In the genomic region with DNA sequence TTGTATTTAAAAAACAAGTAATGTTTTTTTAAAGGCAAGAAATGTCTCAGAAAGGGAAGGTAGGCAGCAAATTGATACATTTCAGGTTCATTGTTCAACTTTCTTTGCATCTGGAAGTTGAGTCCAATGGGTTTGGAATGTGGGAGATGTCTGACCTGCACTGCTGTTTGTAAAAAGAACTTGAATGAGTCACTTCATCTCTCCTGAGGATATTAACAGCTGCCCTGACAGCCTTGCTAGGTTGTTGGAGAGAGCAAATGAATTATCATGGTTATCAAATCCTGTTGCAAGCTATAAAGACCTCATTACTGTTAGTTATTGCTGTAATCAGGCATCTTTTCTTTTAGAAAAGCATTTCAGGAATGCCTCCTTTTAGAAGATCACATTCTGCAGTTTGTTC, we compare ENCODE assay signal across 17 cellular contexts. TPM values are rescaled to one million over a fixed set of nuclear protein-coding genes. Genes with fewer than 3 reads are reported as not detected.
A peak's percentile ranks its signal among the peaks of the same experiment; 100 is the strongest.
DNase-seq lines count a peak whose midpoint lies in the region; ATAC-seq and TF ChIP-seq lines count a peak whose summit lies in the region.
"Had no signal": no experiment of that assay in that cellular context is flagged by ENCODE, and none has a peak within 500 bp of the region (broad histone marks: within the 10 kb centered on the region; RNA-seq: fewer than 3 reads in every experiment).

No MANE protein-coding gene starts in this region.

- H3K4me1 ChIP-seq in effector memory CD4-positive, alpha-beta T cell (ENCODE audit: control insufficient read depth, insufficient read depth, low read length, poor library complexity, severe bottlenecking) = no peaks in the 10 kb centered on the region
- H3K4me1 ChIP-seq: BE2C had no signal

- H3K9me3 Mint-ChIP-seq in mesothelial cell of epicardium = peaks cover 8% of the 10 kb centered on the region
- no peaks in the 10 kb centered on the region for H3K9me3 Mint-ChIP-seq in activated CD8-positive, alpha-beta T cell treated with anti-CD3 and anti-CD28 coated beads, Interleukin-2, amount 10 ng/mL, durations not matched to agents 7 days and 5 days (ENCODE audit: insufficient read depth)

- H3K27me3 Mint-ChIP-seq in mesothelial cell of epicardium (ENCODE audit: low read depth) = no peaks in the 10 kb centered on the region
- no peaks in the 10 kb centered on the region for H3K27me3 Mint-ChIP-seq in activated CD8-positive, alpha-beta T cell treated with anti-CD3 and anti-CD28 coated beads, Interleukin-2, amount 10 ng/mL, durations not matched to agents 7 days and 5 days (ENCODE audit: low read depth)
- H3K27me3 Mint-ChIP-seq: CD4-positive, alpha-beta memory T cell had no signal

- H3K4me3 ChIP-seq in epithelial cell of esophagus (ENCODE audit: low read length) = no peak overlapping the region
- H3K4me3 ChIP-seq in effector memory CD4-positive, alpha-beta T cell (ENCODE audit: insufficient read depth, low read depth, low read length, poor library complexity, severe bottlenecking) = no peak overlapping the region

- H3K9me3 ChIP-seq in effector memory CD4-positive, alpha-beta T cell (ENCODE audit: control insufficient read depth, low read length) = no peaks in the 10 kb centered on the region
- H3K9me3 ChIP-seq: BE2C had no signal

- no peak overlapping the region for H3K27ac ChIP-seq in effector memory CD4-positive, alpha-beta T cell (ENCODE audit: insufficient read depth, low read length, poor library complexity, severe bottlenecking)

- POLR2A ChIA-PET in activated CD8-positive, alpha-beta T cell treated with anti-CD3 and anti-CD28 coated beads, Interleukin-2, amount 10 ng/mL, durations not matched to agents 7 days and 5 days (lab: Charles Lee) = no interaction called here

- CTCF ChIA-PET in activated CD8-positive, alpha-beta T cell treated with anti-CD3 and anti-CD28 coated beads, Interleukin-2, amount 10 ng/mL, durations not matched to agents 7 days and 5 days (lab: Charles Lee) = no interaction called here

- H3K27me3 ChIP-seq in effector memory CD4-positive, alpha-beta T cell (replicated peaks; ENCODE audit: control insufficient read depth, insufficient read depth, low read length, poor library complexity, severe bottlenecking) = no peaks in the 10 kb centered on the region
- H3K27me3 ChIP-seq: BE2C had no signal

- DNase-seq in GM03348 (ENCODE audit: low spot score) (peak; percentile 29), NCI-H69 (lab: John Stamatoyannopoulos, UW) (peak; percentile 22), epithelial cell of esophagus (ENCODE audit: low read depth) (peak; percentile 63), mesothelial cell of epicardium (ENCODE audit: low spot score in 2 of 2, unreplicated experiment in 2 of 2) (no peak), SIG-M5 treated with dmso at 0.1 percent for 504 hours (lab: John Stamatoyannopoulos, UW; ENCODE audit: unreplicated experiment) (no peak), NCI-H2107 (lab: John Stamatoyannopoulos, UW) (no peak)
- DNase-seq in activated CD8-positive, alpha-beta T cell treated with anti-CD3 and anti-CD28 coated beads, Interleukin-2, amount 10 ng/mL, durations not matched to agents 7 days and 5 days = no peak
- DNase-seq in effector memory CD4-positive, alpha-beta T cell = no peak
- DNase-seq: BE2C; CD4-positive, alpha-beta memory T cell; NCI-H1436 treated with DMSO at 0.1 percent for 48 hours; NCI-H2081; NCI-H345; NCI-H526 treated with DMSO at 0.1 percent for 48 hours; NK-92 treated with Interleukin-12 subunit alpha and Interleukin-12 subunit beta, amount 100 ng/mL, for 24 hours had no signal

- no peak overlapping the region for H3K4me3 Mint-ChIP-seq in mesothelial cell of epicardium
- no peak overlapping the region for H3K4me3 Mint-ChIP-seq in activated CD8-positive, alpha-beta T cell treated with anti-CD3 and anti-CD28 coated beads, Interleukin-2, amount 10 ng/mL, durations not matched to agents 7 days and 5 days
- H3K4me3 Mint-ChIP-seq: CD4-positive, alpha-beta memory T cell had no signal

- peaks cover 3% of the 10 kb centered on the region for H3K36me3 Mint-ChIP-seq in mesothelial cell of epicardium
- H3K36me3 Mint-ChIP-seq in activated CD8-positive, alpha-beta T cell treated with anti-CD3 and anti-CD28 coated beads, Interleukin-2, amount 10 ng/mL, durations not matched to agents 7 days and 5 days (ENCODE audit: low read depth) = no peaks in the 10 kb centered on the region
- H3K36me3 Mint-ChIP-seq: CD4-positive, alpha-beta memory T cell had no signal

- H3K4me1 Mint-ChIP-seq in mesothelial cell of epicardium = peaks cover 20% of the 10 kb centered on the region
- H3K4me1 Mint-ChIP-seq in activated CD8-positive, alpha-beta T cell treated with anti-CD3 and anti-CD28 coated beads, Interleukin-2, amount 10 ng/mL, durations not matched to agents 7 days and 5 days (ENCODE audit: low read depth) = no peaks in the 10 kb centered on the region
- H3K4me1 Mint-ChIP-seq: CD4-positive, alpha-beta memory T cell had no signal

- ATAC-seq in activated CD8-positive, alpha-beta T cell treated with anti-CD3 and anti-CD28 coated beads, Interleukin-2, amount 10 ng/mL, durations not matched to agents 7 days and 5 days = no peak
- ATAC-seq: HCT116, Right ventricle myocardium inferior had no signal

- TF ChIP-seq CTCF in epithelial cell of esophagus (IDR thresholded peaks at IDR 0.05; ENCODE audit: insufficient read depth, low read depth, low read length, missing control alignments) = no peak
- no peak for TF ChIP-seq CTCF in mesothelial cell of epicardium (IDR thresholded peaks at IDR 0.05; ENCODE audit: unreplicated experiment)

- H3K36me3 ChIP-seq in effector memory CD4-positive, alpha-beta T cell (ENCODE audit: control insufficient read depth, insufficient read depth, low read length) = no peaks in the 10 kb centered on the region
- H3K36me3 ChIP-seq: BE2C had no signal

- peak overlapping the region; percentile 61 for H3K27ac Mint-ChIP-seq in mesothelial cell of epicardium
- H3K27ac Mint-ChIP-seq in activated CD8-positive, alpha-beta T cell treated with anti-CD3 and anti-CD28 coated beads, Interleukin-2, amount 10 ng/mL, durations not matched to agents 7 days and 5 days = no peak overlapping the region
- H3K27ac Mint-ChIP-seq: CD4-positive, alpha-beta memory T cell had no signal

RNA-seq across cellular contexts. Expression of a gene that starts 23.0 kb away (rescaled TPM):
- 98.6 to 101 TPM (median 98.6 TPM) in 3 replicates for total RNA-seq in mesothelial cell of epicardium
- total RNA-seq in activated CD8-positive, alpha-beta T cell treated with anti-CD3 and anti-CD28 coated beads, Interleukin-2, amount 10 ng/mL, durations not matched to agents 7 days and 5 days = not detected
- total RNA-seq: CD4-positive, alpha-beta memory T cell had no signal

Comparison
In these comparisons a context has a peak if more than half of its experiments do, and no peak if none do; other contexts are left out.
1. DNase-seq: peak in GM03348 (single experiment), NCI-H69 (single experiment) and epithelial cell of esophagus (single experiment); none in mesothelial cell of epicardium (0 of 2), activated CD8-positive, alpha-beta T cell treated with anti-CD3 and anti-CD28 coated beads, Interleukin-2, amount 10 ng/mL, durations not matched to agents 7 days and 5 days (single experiment), effector memory CD4-positive, alpha-beta T cell (0 of 3), SIG-M5 treated with dmso at 0.1 percent for 504 hours (single experiment) and NCI-H2107 (single experiment).
2. RNA of a gene that starts 23.0 kb away (total RNA-seq): 98.6 to 101 TPM in mesothelial cell of epicardium; not detected in activated CD8-positive, alpha-beta T cell treated with anti-CD3 and anti-CD28 coated beads, Interleukin-2, amount 10 ng/mL, durations not matched to agents 7 days and 5 days; every median in the first group is over 10 times any median in the second.